Comparison of ENCODE assay signal across 8 cellular contexts in the genomic region with DNA sequence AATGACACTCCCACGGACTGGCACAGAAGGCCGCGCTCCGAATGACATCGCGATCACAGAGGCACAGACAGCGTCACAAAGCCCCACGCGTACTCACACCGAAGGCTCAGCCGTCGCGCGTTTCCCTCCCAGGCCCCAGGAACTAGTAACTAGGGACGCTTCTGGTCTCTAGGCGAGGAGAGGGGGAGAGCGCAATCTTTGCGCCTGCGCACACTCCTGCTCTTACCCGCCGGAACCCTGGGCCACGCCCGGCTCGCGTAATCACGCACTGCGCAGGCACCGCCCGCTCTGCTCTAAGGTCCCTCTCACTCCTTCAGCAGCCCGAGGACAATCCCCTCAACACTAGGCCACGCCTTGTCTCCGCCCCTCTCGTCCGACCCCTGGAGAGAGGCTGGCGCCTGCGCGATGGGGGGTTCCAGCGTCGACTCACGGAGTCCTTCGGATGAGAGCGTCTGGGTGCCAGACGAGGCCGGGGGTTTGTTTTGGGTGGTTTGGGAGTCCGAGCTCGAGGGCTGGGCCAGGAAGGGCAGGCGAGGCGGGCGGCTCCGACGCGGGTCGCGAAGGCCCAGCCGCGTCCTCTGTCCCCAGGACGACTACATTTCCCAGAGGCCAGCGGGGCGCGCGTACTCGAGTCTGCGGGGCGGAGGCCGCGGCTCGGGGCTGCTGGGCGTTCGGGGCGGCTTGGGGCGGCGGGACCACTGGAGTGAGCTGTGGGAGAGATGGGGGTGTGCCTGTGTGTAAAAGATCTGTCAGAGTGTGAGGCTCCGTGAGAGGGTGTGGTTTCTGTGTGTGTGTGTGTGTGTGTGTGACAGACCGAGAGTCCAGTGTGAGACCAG. TPM values are rescaled to one million over a fixed set of nuclear protein-coding genes. Genes with fewer than 3 reads are reported as not detected.
DNase-seq lines count a peak whose midpoint lies in the region; ATAC-seq and TF ChIP-seq lines count a peak whose summit lies in the region.

A gene (plus strand): TSS at position 410 of the 836 bp plus-strand sequence. CDS start 3,717 bp downstream, outside the sequence.

- H3K27me3 Mint-ChIP-seq in activated naive CD8-positive, alpha-beta T cell: no peaks in the 10 kb centered on the region

- H3K27me3 ChIP-seq in ovary (no peaks in the 10 kb centered on the region), testis (no peaks in the 10 kb centered on the region)

- peaks cover 21% of the 10 kb centered on the region for H3K9me3 Mint-ChIP-seq in activated naive CD8-positive, alpha-beta T cell (ENCODE audit: low read depth)

- H3K9me3 ChIP-seq in ovary (no peaks in the 10 kb centered on the region), testis (no peaks in the 10 kb centered on the region)

- H3K4me3 Mint-ChIP-seq in activated naive CD8-positive, alpha-beta T cell: no peak within 1 kb of the TSS

- H3K27ac Mint-ChIP-seq in activated naive CD8-positive, alpha-beta T cell: peak within 1 kb of the TSS; percentile 25

- H3K27ac ChIP-seq in ovary (peak within 1 kb of the TSS; percentile 97), testis (peak within 1 kb of the TSS; percentile 97 to 98)

- H3K4me3 ChIP-seq in ovary: peak within 1 kb of the TSS; percentile 70
- peak within 1 kb of the TSS; percentile 82 to 86 for H3K4me3 ChIP-seq in testis

- TF ChIP-seq CTCF in ovary (IDR thresholded peaks at IDR 0.05) (no peak), testis (IDR thresholded peaks at IDR 0.05) (no peak)

- peaks cover 6% of the 10 kb centered on the region for H3K4me1 Mint-ChIP-seq in activated naive CD8-positive, alpha-beta T cell (ENCODE audit: low read depth)

- intact Hi-C loops in Right ventricle myocardium inferior (cut with DNase I) (loop anchor here (2.0 kb wide), 1 partner anchor 31 kb away; a partner anchor contains a TSS), ovary (cut with DNase I) (no loop called here), testis (cut with DNase I; ENCODE audit: low total_unique reads) (no loop called here)

- peak; percentile 100 for ATAC-seq in Right ventricle myocardium inferior
- no peak for ATAC-seq in GM19397 (IDR thresholded peaks at IDR 0.05; ENCODE audit: unreplicated experiment)

- DNase-seq in AG08395 (ENCODE audit: low spot score) (peak; percentile 100), HK-2 (ENCODE audit: unreplicated experiment) (peak; percentile 99), SKM-1 (lab: John Stamatoyannopoulos, UW; ENCODE audit: unreplicated experiment) (peak; percentile 77), Right ventricle myocardium inferior (ENCODE audit: missing footprints) (peak; percentile 99), ovary (peak; percentile 99), testis (peak; percentile 99)

- TF ChIP-seq EP300 in ovary (IDR thresholded peaks at IDR 0.05): no peak

- peaks cover 15% of the 10 kb centered on the region for H3K36me3 Mint-ChIP-seq in activated naive CD8-positive, alpha-beta T cell

- TF ChIP-seq POLR2A in ovary (IDR thresholded peaks at IDR 0.05) (peak; percentile 3), testis (IDR thresholded peaks at IDR 0.05) (no peak)

- 0 to 2% (median 1%) methylated on average over 66 to 74 of the region's 74 CpGs for WGBS in ovary, 3 donors
- WGBS in testis, 2 donors: 1 to 5% methylated on average over 7 to 61 of the region's 74 CpGs

- H3K4me1 ChIP-seq in ovary (ENCODE audit: insufficient read depth) (peaks cover 4% of the 10 kb centered on the region), testis (peaks cover 6% of the 10 kb centered on the region)

- no peaks in the 10 kb centered on the region for H3K36me3 ChIP-seq in ovary
- H3K36me3 ChIP-seq in testis (ENCODE audit: low read depth, missing control alignments): no peaks in the 10 kb centered on the region

RNA-seq across cellular contexts. Expression of the gene that starts here (rescaled TPM):
- total RNA-seq in Right ventricle myocardium inferior: 5.2 TPM
- 10 to 100 TPM in 5 of 7 donors, 1 to 10 TPM in 2; 5.9 to 22.4 (median 14.7) TPM for total RNA-seq in ovary
- polyA plus RNA-seq in ovary: 1 to 10 TPM; 6.4 to 10.0 TPM
- 10 to 100 TPM; 13.1 to 22.8 TPM for total RNA-seq in testis
- polyA plus RNA-seq in testis (ENCODE audit: insufficient read depth, low read depth, low replicate concordance): 7.0 TPM
